Comparison of ENCODE assay signal across 12 cellular contexts in genomic region chr14:68686212-68686478, GRCh38.
DNase-seq lines count a peak whose midpoint lies in the region; ATAC-seq and TF ChIP-seq lines count a peak whose summit lies in the region.
"Had no signal": no experiment of that assay in that cellular context is flagged by ENCODE, and none has a peak within 500 bp of the region (broad histone marks: within the 10 kb centered on the region; RNA-seq: fewer than 3 reads in every experiment).

No MANE protein-coding gene starts in this region.

- H2AFZ ChIP-seq in HCT116 (ENCODE audit: low read depth, low read length, poor library complexity, severe bottlenecking): no peak overlapping the region
- H2AFZ ChIP-seq: GM23338 had no signal

- intact Hi-C loops in HCT116 (cut with micrococcal nuclease): loop anchor here (10.0 kb wide), 2 partner anchors 221 to 431 kb away; no protein-coding TSS in a partner anchor
- intact Hi-C loops in esophagus squamous epithelium (cut with DNase I): no loop called here

- H3K36me3 ChIP-seq in HCT116 (ENCODE audit: control insufficient read depth in 1 of 2, insufficient read depth in 2 of 2, low read length in 2 of 2) (no peaks in the 10 kb centered on the region), RWPE2 (ENCODE audit: low read depth) (no peaks in the 10 kb centered on the region), esophagus squamous epithelium (no peaks in the 10 kb centered on the region), skeletal muscle tissue (ENCODE audit: control insufficient read depth in 3 of 3, insufficient read depth in 3 of 3, low read length in 3 of 3) (no peaks in the 10 kb centered on the region)

- 80 to 86% methylated on average over 1 of the region's 1 CpG for WGBS in esophagus squamous epithelium, 2 donors

- DNase-seq in HCT116 (ENCODE audit: low read depth, low spot score): no peak
- DNase-seq in RWPE2 (ENCODE audit: low spot score): no peak
- no peak for DNase-seq in esophagus squamous epithelium (lab: John Stamatoyannopoulos, UW)
- DNase-seq in SHP77 treated with DMSO at 0.1 percent for 48 hours (lab: John Stamatoyannopoulos, UW): no peak
- DNase-seq in DMS153 treated with DMSO at 0.1 percent for 48 hours (lab: John Stamatoyannopoulos, UW; ENCODE audit: unreplicated experiment): no peak
- no peak for DNase-seq in pons (ENCODE audit: low spot score)
- DNase-seq: amygdala, left ventricle myocardium superior, NCI-H1105 treated with DMSO at 0.1 percent for 48 hours had no signal

- no peak for TF ChIP-seq RAD21 in HCT116 (IDR thresholded peaks at IDR 0.05; ENCODE audit: low read depth)

- POLR2A ChIA-PET in HCT116 (lab: Charles Lee): interaction anchor here (1.2 kb wide), 1 partner anchor 102 kb away, joined by 7 read pairs; no protein-coding TSS in a partner anchor

- BruUV-seq in HCT116 (replicated peaks; lab: Mats Ljungman, UMichigan): no TSS peak

- no peaks in the 10 kb centered on the region for H3K79me2 ChIP-seq in HCT116 (ENCODE audit: insufficient read depth, low read length)

- TF ChIP-seq CTCF in HCT116 (IDR thresholded peaks at IDR 0.05 in 2 of 3, conservative IDR thresholded peaks at IDR 0.05 in 1 of 3; ENCODE audit: borderline replicate concordance in 1 of 3, insufficient read depth in 1 of 3, low read depth in 2 of 3, low read length in 2 of 3) (no peak), RWPE2 (IDR thresholded peaks at IDR 0.05; ENCODE audit: poor library complexity, severe bottlenecking) (no peak), esophagus squamous epithelium (IDR thresholded peaks at IDR 0.05) (no peak)

- H3K4me1 ChIP-seq in HCT116 (ENCODE audit: control insufficient read depth in 1 of 2, insufficient read depth in 2 of 2, low read length in 2 of 2): peaks cover 55 to 85% of the 10 kb centered on the region in 2 experiments
- peaks cover 62% of the 10 kb centered on the region for H3K4me1 ChIP-seq in RWPE2 (ENCODE audit: insufficient read depth, poor library complexity, severe bottlenecking)
- peaks cover 38 to 84% (median 63%) of the 10 kb centered on the region in 3 donors for H3K4me1 ChIP-seq in esophagus squamous epithelium
- peaks cover 31 to 50% (median 33%) of the 10 kb centered on the region in 3 donors for H3K4me1 ChIP-seq in skeletal muscle tissue (ENCODE audit: control insufficient read depth in 3 of 3, insufficient read depth in 3 of 3, low read length in 3 of 3)

- H4K20me1 ChIP-seq in HCT116 (ENCODE audit: insufficient read depth): no peaks in the 10 kb centered on the region

- RAD21 ChIA-PET in HCT116 (lab: Charles Lee; ENCODE audit: low non-redundant PET in 1 of 2, low total read pairs in 2 of 2, uncharacterized antibody in 2 of 2, unreplicated experiment in 2 of 2): no interaction called here

- ATAC-seq in HCT116 (no peak), RWPE2 (ENCODE audit: low read depth) (no peak)
- ATAC-seq: GM23338, left ventricle myocardium superior had no signal

- H3K9ac ChIP-seq in HCT116 (ENCODE audit: low read length) (peak overlapping the region; percentile 24), skeletal muscle tissue (ENCODE audit: low read depth in 1 of 3, low read length in 3 of 3) (no peak overlapping the region)

- H3K27ac ChIP-seq in HCT116 (ENCODE audit: low read depth, low read length): peak overlapping the region; percentile 66
- H3K27ac ChIP-seq in RWPE2 (ENCODE audit: poor library complexity, severe bottlenecking): peak overlapping the region; percentile 100
- H3K27ac ChIP-seq in esophagus squamous epithelium: peak overlapping the region; percentile 59 to 93 (median 64)
- peak overlapping the region; percentile 46 for H3K27ac ChIP-seq in skeletal muscle tissue (ENCODE audit: low read depth, low read length)
- H3K27ac ChIP-seq: VCaP had no signal

- H3K4me3 ChIP-seq in HCT116 (replicated peaks in 1 of 2; ENCODE audit: low read depth in 1 of 2, low read length in 2 of 2) (no peak overlapping the region), RWPE2 (ENCODE audit: severe bottlenecking) (no peak overlapping the region), esophagus squamous epithelium (no peak overlapping the region), skeletal muscle tissue (ENCODE audit: low read length in 3 of 3) (no peak overlapping the region)
- H3K4me3 ChIP-seq: GM23338 had no signal

- no peaks in the 10 kb centered on the region for H3K27me3 ChIP-seq in HCT116 (ENCODE audit: insufficient read depth, low read length)
- H3K27me3 ChIP-seq in RWPE2 (ENCODE audit: insufficient read depth, poor library complexity, severe bottlenecking): no peaks in the 10 kb centered on the region
- H3K27me3 ChIP-seq in esophagus squamous epithelium: no peaks in the 10 kb centered on the region
- no peaks in the 10 kb centered on the region for H3K27me3 ChIP-seq in skeletal muscle tissue (ENCODE audit: control insufficient read depth in 3 of 3, insufficient read depth in 3 of 3, low read length in 3 of 3)

- no peaks in the 10 kb centered on the region for H3K9me3 ChIP-seq in HCT116 (ENCODE audit: control insufficient read depth in 1 of 2, insufficient read depth in 1 of 2, low read depth in 1 of 2, low read length in 2 of 2)
- H3K9me3 ChIP-seq in RWPE2 (ENCODE audit: severe bottlenecking): no peaks in the 10 kb centered on the region
- H3K9me3 ChIP-seq in esophagus squamous epithelium: no peaks in the 10 kb centered on the region
- H3K9me3 ChIP-seq in skeletal muscle tissue (ENCODE audit: control insufficient read depth in 3 of 3, low read length in 3 of 3): no peaks in the 10 kb centered on the region

- no peaks in the 10 kb centered on the region for H3K9me2 ChIP-seq in HCT116 (ENCODE audit: insufficient read depth)

- TF ChIP-seq POLR2A in HCT116 (IDR thresholded peaks at IDR 0.05; ENCODE audit: borderline replicate concordance, extremely low read depth, insufficient read depth, insufficient read length) (no peak), esophagus squamous epithelium (IDR thresholded peaks at IDR 0.05) (no peak)

- H3K4me2 ChIP-seq in HCT116 (ENCODE audit: low read length): peak overlapping the region; percentile 55
- H3K4me2 ChIP-seq: GM23338 had no signal

- CTCF ChIA-PET in HCT116 (lab: Charles Lee): no interaction called here

TF ChIP-seq in HCT116, 20 proteins besides CTCF, POLR2A, EP300 and RAD21:
- TF ChIP-seq MAX (IDR thresholded peaks at IDR 0.05) (no peak), REST (IDR thresholded peaks at IDR 0.05; ENCODE audit: low read depth) (no peak), POLR2AphosphoS5 (IDR thresholded peaks at IDR 0.05; ENCODE audit: low read depth, low read length) (no peak), TCF7L2 (IDR thresholded peaks at IDR 0.05; ENCODE audit: borderline replicate concordance, extremely low read depth, insufficient read depth, insufficient read length) (no peak), EZH2 (IDR thresholded peaks at IDR 0.05) (no peak), ZNF274 (IDR thresholded peaks at IDR 0.05; ENCODE audit: low read depth, low read length) (no peak)

Comparison
In these comparisons a context has a peak if more than half of its experiments do, and no peak if none do; other contexts are left out.
1. H3K27ac ChIP-seq: peak in every context shown above with its lines; median percentile 100 in RWPE2; 66 in HCT116; 64 in esophagus squamous epithelium; 46 in skeletal muscle tissue.